Comparison of ENCODE assay signal across 37 cellular contexts in the genomic region with DNA sequence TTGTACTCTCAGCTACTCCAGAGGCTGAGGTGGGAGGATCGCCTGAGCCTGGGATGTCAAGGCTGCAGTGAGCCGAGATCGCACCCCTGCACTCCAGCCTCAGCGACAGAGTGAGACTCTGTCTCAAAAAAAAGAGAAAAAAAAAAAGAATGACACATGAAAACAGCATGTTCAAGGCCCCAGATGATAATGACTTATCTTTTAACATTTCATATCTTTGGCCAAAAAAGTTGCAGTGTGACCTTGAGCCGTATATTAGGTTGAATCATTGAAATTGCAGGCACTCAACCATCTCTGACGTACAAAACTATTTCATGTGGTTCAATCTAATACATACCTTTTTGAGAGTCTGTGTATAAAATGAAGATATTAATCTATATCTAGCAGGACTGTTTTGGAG.
"Had no signal": no experiment of that assay in that cellular context is flagged by ENCODE, and none has a peak within 500 bp of the region (broad histone marks: within the 10 kb centered on the region; RNA-seq: fewer than 3 reads in every experiment).

No MANE protein-coding gene starts in this region.

- H3K4me1 ChIP-seq: breast epithelium, SJCRH30 had no signal

- DNase-seq: activated B cell treated with CpG ODN at 0.5 μM for 24 hours; activated CD4-positive, alpha-beta memory T cell treated with anti-CD3 and anti-CD28 coated beads for 36 hours; activated CD4-positive, alpha-beta T cell treated with anti-CD3 and anti-CD28 coated beads for 4 hours; activated CD4-positive, alpha-beta T cell treated with anti-CD3 and anti-CD28 coated beads, Interleukin-2, amount 50 U/mL, for 1 hour; activated CD4-positive, CD25-positive, alpha-beta regulatory T cell treated with anti-CD3 and anti-CD28 coated beads, Interleukin-2, amount 50 U/mL, for 72 hours; activated CD8-positive, alpha-beta memory T cell treated with anti-CD3 and anti-CD28 coated beads, Interleukin-2, amount 50 U/mL, for 4 hours; activated effector memory CD4-positive, alpha-beta T cell treated with Interleukin-2 at 50 U/mL for 16 hours; activated naive CD4-positive, alpha-beta T cell treated with anti-CD3 and anti-CD28 coated beads, Interleukin-2, amount 10 ng/mL, durations not matched to agents 7 days and 5 days; activated naive CD8-positive, alpha-beta T cell treated with anti-CD3 and anti-CD28 coated beads, Interleukin-2, amount 50 U/mL, for 24 hours; activated T-cell treated with anti-CD3 and anti-CD28 coated beads for 4 hours; activated T-cell treated with anti-CD3 and anti-CD28 coated beads, Interleukin-2, amount 50 U/mL, for 4 hours; Kasumi-1; KG1; MG63; NCI-H1048; NCI-H1105 treated with DMSO at 0.1 percent for 48 hours; NCI-H1436 treated with DMSO at 0.1 percent for 48 hours; NCI-H1694 treated with DMSO at 0.1 percent for 48 hours; NCI-H2029; NCI-H345; NCI-H510A; NCI-H526; NCI-H748 treated with DMSO at 0.1 percent for 48 hours; NK-92 treated with Interleukin-12 subunit alpha and Interleukin-12 subunit beta, amount 100 ng/mL, for 24 hours; SHP77; SJCRH30; T-helper 1 cell; T-helper 2 cell; T-helper 9 cell had no signal

- ATAC-seq: activated naive CD8-positive, alpha-beta T cell treated with anti-CD3 and anti-CD28 coated beads, Interleukin-2, amount 50 U/mL, for 24 hours; activated T-cell treated with anti-CD3 and anti-CD28 coated beads, Interleukin-2, amount 50 U/mL, for 4 hours; body of pancreas; Panc1 had no signal

- H3K4me1 Mint-ChIP-seq: activated naive CD4-positive, alpha-beta T cell treated with anti-CD3 and anti-CD28 coated beads, Interleukin-2, amount 10 ng/mL, durations not matched to agents 7 days and 5 days; activated naive CD8-positive, alpha-beta T cell treated with anti-CD3 and anti-CD28 coated beads, Interleukin-2, amount 50 U/mL, for 24 hours had no signal

- H3K27ac Mint-ChIP-seq: activated B cell treated with CpG ODN at 0.5 μM for 24 hours; activated CD4-positive, alpha-beta memory T cell treated with anti-CD3 and anti-CD28 coated beads for 36 hours; activated naive CD4-positive, alpha-beta T cell treated with anti-CD3 and anti-CD28 coated beads, Interleukin-2, amount 10 ng/mL, durations not matched to agents 7 days and 5 days; activated naive CD8-positive, alpha-beta T cell; activated naive CD8-positive, alpha-beta T cell treated with anti-CD3 and anti-CD28 coated beads, Interleukin-2, amount 50 U/mL, for 24 hours; activated T-helper 1 cell treated with anti-CD3 and anti-CD28 coated beads, Interleukin-12 subunit alpha, Interleukin-12 subunit beta, Interleukin-2, Interleukin-4 antibody, amounts not matched to agents 30 ng/mL and 10 ng/mL and 1 ng/mL, durations not matched to agents 14 hours and 24 hours and 36 hours had no signal

- H3K4me3 Mint-ChIP-seq: activated B cell treated with CpG ODN at 0.5 μM for 24 hours; activated CD4-positive, alpha-beta memory T cell treated with anti-CD3 and anti-CD28 coated beads for 36 hours; activated naive CD4-positive, alpha-beta T cell treated with anti-CD3 and anti-CD28 coated beads, Interleukin-2, amount 10 ng/mL, durations not matched to agents 7 days and 5 days; activated naive CD8-positive, alpha-beta T cell; activated naive CD8-positive, alpha-beta T cell treated with anti-CD3 and anti-CD28 coated beads, Interleukin-2, amount 50 U/mL, for 24 hours; activated T-cell treated with anti-CD3 and anti-CD28 coated beads, Interleukin-2, amount 50 U/mL, for 4 hours; activated T-helper 1 cell treated with anti-CD3 and anti-CD28 coated beads, Interleukin-12 subunit alpha, Interleukin-12 subunit beta, Interleukin-2, Interleukin-4 antibody, amounts not matched to agents 30 ng/mL and 10 ng/mL and 1 ng/mL, durations not matched to agents 14 hours and 24 hours and 36 hours had no signal

- H3K4me3 ChIP-seq: body of pancreas, breast epithelium, MG63, SJCRH30, SK-N-MC had no signal

- H3K9me3 ChIP-seq: body of pancreas, MG63, SJCRH30 had no signal

- H3K27me3 ChIP-seq: body of pancreas, breast epithelium, MG63, SJCRH30 had no signal

- H3K27ac ChIP-seq: body of pancreas, breast epithelium, SJCRH30, SK-N-MC, VCaP had no signal

- H3K36me3 ChIP-seq: breast epithelium, MG63, SJCRH30 had no signal

- H3K36me3 Mint-ChIP-seq: activated CD4-positive, alpha-beta memory T cell treated with anti-CD3 and anti-CD28 coated beads for 36 hours; activated naive CD4-positive, alpha-beta T cell treated with anti-CD3 and anti-CD28 coated beads, Interleukin-2, amount 10 ng/mL, durations not matched to agents 7 days and 5 days; activated naive CD8-positive, alpha-beta T cell had no signal

- FAIRE-seq: astrocyte had no signal

- H3K27me3 Mint-ChIP-seq: activated B cell treated with CpG ODN at 0.5 μM for 24 hours; activated CD4-positive, alpha-beta memory T cell treated with anti-CD3 and anti-CD28 coated beads for 36 hours; activated naive CD4-positive, alpha-beta T cell treated with anti-CD3 and anti-CD28 coated beads, Interleukin-2, amount 10 ng/mL, durations not matched to agents 7 days and 5 days; activated naive CD8-positive, alpha-beta T cell; activated naive CD8-positive, alpha-beta T cell treated with anti-CD3 and anti-CD28 coated beads, Interleukin-2, amount 50 U/mL, for 24 hours had no signal
